ENCODE assay signal across 25 cellular contexts in genomic region chr15:35692256-35692867, GRCh38.
DNase-seq lines count a peak whose midpoint lies in the region; FAIRE-seq and TF ChIP-seq lines count a peak whose summit lies in the region.
"Had no signal": no experiment of that assay in that cellular context is flagged by ENCODE, and none has a peak within 500 bp of the region (broad histone marks: within the 10 kb centered on the region; RNA-seq: fewer than 3 reads in every experiment).

No MANE protein-coding gene starts in this region.

- H3K27me3 ChIP-seq in mammary epithelial cell (ENCODE audit: insufficient read depth, low read length) (no peaks in the 10 kb centered on the region), brain microvascular endothelial cell (replicated peaks) (no peaks in the 10 kb centered on the region), hepatocyte (no peaks in the 10 kb centered on the region), tibial nerve (no peaks in the 10 kb centered on the region)

- H3K4me1 ChIP-seq in mammary epithelial cell (ENCODE audit: insufficient read depth, low read length) (peaks cover 19% of the 10 kb centered on the region), hepatocyte (ENCODE audit: insufficient read depth) (peaks cover 27% of the 10 kb centered on the region), tibial nerve (peaks cover 0 to 50% (median 0%) of the 10 kb centered on the region in 4 donors)

- no peak for TF ChIP-seq POLR2A in tibial nerve (IDR thresholded peaks at IDR 0.05)

- FAIRE-seq in frontal cortex (lab: Jason Lieb, UNC) = no peak

- H3K4me3 Mint-ChIP-seq in MCF 10A (ENCODE audit: unreplicated experiment) = no peak overlapping the region
- H3K4me3 Mint-ChIP-seq: activated B cell treated with CpG ODN at 0.5 μM for 24 hours; activated CD8-positive, alpha-beta T cell treated with anti-CD3 and anti-CD28 coated beads for 36 hours; activated T-cell treated with anti-CD3 and anti-CD28 coated beads, Interleukin-2, amount 50 U/mL, for 24 hours; B cell; nephron progenitor cell; stimulated activated naive B cell treated with anti-CD40 and anti-IgM and Interleukin-4, amounts not matched to agents 10 μg/mL and 1 μg/mL and 100 μg/mL, for 72 hours had no signal

- H3K36me3 Mint-ChIP-seq in MCF 10A (ENCODE audit: insufficient read depth, unreplicated experiment) = no peaks in the 10 kb centered on the region
- H3K36me3 Mint-ChIP-seq: stimulated activated naive B cell treated with anti-CD40 and anti-IgM and Interleukin-4, amounts not matched to agents 10 μg/mL and 1 μg/mL and 100 μg/mL, for 72 hours had no signal

- dilution Hi-C loops in mammary epithelial cell (cut with HindIII; ENCODE audit: low sequenced_read_pairs) = no loop called here

- no peak for DNase-seq in MCF 10A (ENCODE audit: unreplicated experiment)
- no peak for DNase-seq in mammary epithelial cell
- DNase-seq in brain microvascular endothelial cell = peak; percentile 37
- no peak for DNase-seq in hepatocyte (ENCODE audit: low spot score)
- no peak for DNase-seq in tibial nerve (ENCODE audit: low spot score in 2 of 2)
- DNase-seq in NCI-H128 (lab: John Stamatoyannopoulos, UW; ENCODE audit: unreplicated experiment) = no peak
- DNase-seq in frontal cortex (ENCODE audit: low spot score in 2 of 2) = no peak
- DNase-seq in mesenteric fat pad (ENCODE audit: low spot score) = no peak
- DNase-seq: activated B cell treated with CpG ODN at 0.5 μM for 24 hours; activated CD8-positive, alpha-beta T cell treated with anti-CD3 and anti-CD28 coated beads for 36 hours; activated naive CD4-positive, alpha-beta T cell; activated T-cell treated with anti-CD3 and anti-CD28 coated beads, Interleukin-2, amount 50 U/mL, for 24 hours; amygdala; DND-41; NCI-H1417 treated with DMSO at 0.1 percent for 48 hours; NCI-H510A treated with DMSO at 0.1 percent for 48 hours; nephron progenitor cell; posterior cingulate gyrus; stimulated activated CD4-positive, alpha-beta T cell treated with anti-CD3 and anti-CD28 coated beads, Interleukin-1b, Interleukin-23, amount 100 ng/mL, for 48 hours; stimulated activated naive B cell treated with anti-CD40 and anti-IgM and Interleukin-4, amounts not matched to agents 10 μg/mL and 1 μg/mL and 100 μg/mL, for 72 hours; T1000; trophoblast cell had no signal

- intact Hi-C loops in MCF 10A (cut with micrococcal nuclease) = loop anchor here (10.0 kb wide), 1 partner anchor 68 kb away; no protein-coding TSS in a partner anchor
- intact Hi-C loops in mammary epithelial cell (cut with micrococcal nuclease) = loop anchor here (10.0 kb wide), 3 partner anchors 148 to 222 kb away; partner anchors contain the start of gene DPH6

- no peak for TF ChIP-seq EP300 in tibial nerve (IDR thresholded peaks at IDR 0.05)

- POLR2A ChIA-PET in MCF 10A (lab: Yijun Ruan, JAX) = interaction anchor here (0.6 kb wide), 1 partner anchor 193 kb away, joined by 3 read pairs; no protein-coding TSS in a partner anchor

- H3K4me2 ChIP-seq in mammary epithelial cell (ENCODE audit: insufficient read depth, low read depth, low read length) (no peak overlapping the region), hepatocyte (no peak overlapping the region)

- H3K9me3 ChIP-seq in mammary epithelial cell (replicated peaks; ENCODE audit: insufficient read depth, low read length) (no peaks in the 10 kb centered on the region), hepatocyte (ENCODE audit: low read depth) (no peaks in the 10 kb centered on the region), tibial nerve (no peaks in the 10 kb centered on the region)

- WGBS in mammary epithelial cell (ENCODE audit: low coverage, missing lambda C conversion rate) = 100% methylated on average over 1 of the region's 1 CpG
- 80% methylated on average over 1 of the region's 1 CpG for WGBS in hepatocyte (ENCODE audit: low lambda C conversion rate, missing lambda C conversion rate)
- WGBS in tibial nerve, 2 donors = 42 to 47% methylated on average over 1 of the region's 1 CpG

- H3K79me2 ChIP-seq in mammary epithelial cell (ENCODE audit: insufficient read depth, low read length) (no peaks in the 10 kb centered on the region), hepatocyte (no peaks in the 10 kb centered on the region)

- H3K27ac ChIP-seq in mammary epithelial cell (ENCODE audit: insufficient read depth, low read depth, low read length) (no peak overlapping the region), brain microvascular endothelial cell (peak overlapping the region; percentile 99), hepatocyte (peak overlapping the region; percentile 20), tibial nerve (peak overlapping the region in 3 of 4 donors; percentile 68 to 89 (median 86))
- H3K27ac ChIP-seq: 22Rv1, RWPE1 had no signal

- no peaks in the 10 kb centered on the region for H3K9me3 Mint-ChIP-seq in MCF 10A (ENCODE audit: unreplicated experiment)
- H3K9me3 Mint-ChIP-seq: activated B cell treated with CpG ODN at 0.5 μM for 24 hours; activated CD8-positive, alpha-beta T cell treated with anti-CD3 and anti-CD28 coated beads for 36 hours; activated T-cell treated with anti-CD3 and anti-CD28 coated beads, Interleukin-2, amount 50 U/mL, for 24 hours; nephron progenitor cell; stimulated activated naive B cell treated with anti-CD40 and anti-IgM and Interleukin-4, amounts not matched to agents 10 μg/mL and 1 μg/mL and 100 μg/mL, for 72 hours had no signal

- CTCF ChIA-PET in MCF 10A (lab: Yijun Ruan, JAX) = no interaction called here
- CTCF ChIA-PET in mammary epithelial cell (lab: Charles Lee; ENCODE audit: low non-redundant PET) = interaction anchor here (0.6 kb wide), 1 partner anchor 561 kb away, joined by 4 read pairs; no protein-coding TSS in a partner anchor

- no peak for TF ChIP-seq CTCF in MCF 10A (IDR thresholded peaks at IDR 0.05; ENCODE audit: unreplicated experiment)
- TF ChIP-seq CTCF in mammary epithelial cell (conservative IDR thresholded peaks at IDR 0.05 in 1 of 2, IDR thresholded peaks at IDR 0.05 in 1 of 2; ENCODE audit: extremely low read depth in 1 of 2, insufficient read depth in 1 of 2, low read depth in 1 of 2, low read length in 2 of 2) = no peak
- TF ChIP-seq CTCF in brain microvascular endothelial cell (IDR thresholded peaks at IDR 0.05; ENCODE audit: low read depth, low read length, missing control alignments) = no peak
- TF ChIP-seq CTCF in hepatocyte (IDR thresholded peaks at IDR 0.05; ENCODE audit: poor library complexity) = no peak
- TF ChIP-seq CTCF in tibial nerve (IDR thresholded peaks at IDR 0.05) = no peak

- BruUV-seq in MCF 10A (replicated peaks; lab: Mats Ljungman, UMichigan) (no TSS peak), mammary epithelial cell (replicated peaks; lab: Mats Ljungman, UMichigan) (no TSS peak)

- H2AFZ ChIP-seq in mammary epithelial cell (ENCODE audit: low read depth, low read length) = no peak overlapping the region
- no peak overlapping the region for H2AFZ ChIP-seq in hepatocyte

- H3K4me1 Mint-ChIP-seq in MCF 10A (ENCODE audit: insufficient read depth, unreplicated experiment) = peaks cover 35% of the 10 kb centered on the region
- H3K4me1 Mint-ChIP-seq: activated B cell treated with CpG ODN at 0.5 μM for 24 hours; B cell; stimulated activated naive B cell treated with anti-CD40 and anti-IgM and Interleukin-4, amounts not matched to agents 10 μg/mL and 1 μg/mL and 100 μg/mL, for 72 hours had no signal

- H3K4me3 ChIP-seq in mammary epithelial cell (replicated peaks in 1 of 3; ENCODE audit: insufficient read depth in 1 of 3, low read depth in 2 of 3, low read length in 3 of 3) (no peak overlapping the region), brain microvascular endothelial cell (ENCODE audit: low read depth, low read length) (no peak overlapping the region), hepatocyte (no peak overlapping the region), tibial nerve (no peak overlapping the region)

- no peak overlapping the region for H3K9ac ChIP-seq in mammary epithelial cell (ENCODE audit: insufficient read depth, low read length)

- H3K36me3 ChIP-seq in mammary epithelial cell (ENCODE audit: insufficient read depth, low read length) = no peaks in the 10 kb centered on the region
- H3K36me3 ChIP-seq in brain microvascular endothelial cell (replicated peaks) = no peaks in the 10 kb centered on the region
- no peaks in the 10 kb centered on the region for H3K36me3 ChIP-seq in hepatocyte (replicated peaks; ENCODE audit: insufficient read depth, low read depth)
- H3K36me3 ChIP-seq in tibial nerve = no peaks in the 10 kb centered on the region

- no peaks in the 10 kb centered on the region for H3K27me3 Mint-ChIP-seq in MCF 10A (ENCODE audit: insufficient read depth, unreplicated experiment)

- in situ Hi-C loops in mammary epithelial cell (cut with MboI; ENCODE audit: low sequenced_read_pairs in 2 of 2) (no loop called here), brain microvascular endothelial cell (cut with HindIII; ENCODE audit: low pct_ligation_motif_present, low sequenced_read_pairs) (no loop called here)

- H3K27ac Mint-ChIP-seq in MCF 10A (ENCODE audit: low read depth, unreplicated experiment) = peak overlapping the region; percentile 25
- H3K27ac Mint-ChIP-seq: activated B cell treated with CpG ODN at 0.5 μM for 24 hours; activated CD8-positive, alpha-beta T cell treated with anti-CD3 and anti-CD28 coated beads for 36 hours; activated T-cell treated with anti-CD3 and anti-CD28 coated beads, Interleukin-2, amount 50 U/mL, for 24 hours; B cell; nephron progenitor cell; stimulated activated naive B cell treated with anti-CD40 and anti-IgM and Interleukin-4, amounts not matched to agents 10 μg/mL and 1 μg/mL and 100 μg/mL, for 72 hours had no signal

- no peaks in the 10 kb centered on the region for H3K9me2 ChIP-seq in hepatocyte (replicated peaks; ENCODE audit: insufficient read depth)

- H4K20me1 ChIP-seq in mammary epithelial cell (ENCODE audit: insufficient read depth, low read length) (no peaks in the 10 kb centered on the region), hepatocyte (ENCODE audit: insufficient read depth, poor library complexity, severe bottlenecking) (no peaks in the 10 kb centered on the region)
